In the genomic region with DNA sequence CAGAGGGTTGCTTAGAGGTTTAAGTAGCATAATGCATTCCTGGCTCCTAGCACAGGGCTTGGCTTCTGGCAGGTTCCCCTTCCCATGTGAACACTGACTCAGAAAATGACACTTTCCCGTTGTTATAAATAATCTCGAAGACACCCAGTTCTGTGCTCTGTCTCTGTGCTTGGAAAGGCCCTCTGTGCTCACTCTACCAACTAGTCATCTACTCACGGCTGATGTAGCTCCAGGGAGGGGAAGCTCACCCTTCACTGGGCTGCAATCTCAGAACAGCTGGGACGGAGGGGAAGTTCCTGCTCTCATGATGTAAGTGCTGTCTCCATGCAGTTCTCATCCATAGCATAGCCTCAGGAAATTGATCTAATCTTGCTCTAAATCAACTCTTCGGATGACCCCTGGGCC, we compare ENCODE assay signal across 16 cellular contexts.
A peak's percentile ranks its signal among the peaks of the same experiment; 100 is the strongest.
DNase-seq lines count a peak whose midpoint lies in the region; ATAC-seq and TF ChIP-seq lines count a peak whose summit lies in the region.
"Had no signal": no experiment of that assay in that cellular context is flagged by ENCODE, and none has a peak within 500 bp of the region (broad histone marks: within the 10 kb centered on the region; RNA-seq: fewer than 3 reads in every experiment).

No MANE protein-coding gene starts in this region.

- no peaks in the 10 kb centered on the region for H3K36me3 ChIP-seq in adrenal gland (replicated peaks in 1 of 2)

- H3K4me1 ChIP-seq in adrenal gland (replicated peaks in 1 of 2) (no peaks in the 10 kb centered on the region), right cardiac atrium (ENCODE audit: control insufficient read depth, insufficient read depth, low read length) (no peaks in the 10 kb centered on the region)

- H3K4me3 ChIP-seq in GM12865 (ENCODE audit: low read depth, low read length) (no peak overlapping the region), adrenal gland (no peak overlapping the region), right cardiac atrium (ENCODE audit: low read length) (no peak overlapping the region)

- H3K9me3 ChIP-seq in adrenal gland (replicated peaks in 1 of 3) (no peaks in the 10 kb centered on the region), right cardiac atrium (ENCODE audit: control insufficient read depth, low read length) (no peaks in the 10 kb centered on the region)

- no peak overlapping the region for H3K4me3 Mint-ChIP-seq in stimulated activated memory B cell treated with anti-CD40 and anti-IgM and Interleukin-4, amounts not matched to agents 10 μg/mL and 1 μg/mL and 100 μg/mL, for 72 hours
- no peak overlapping the region for H3K4me3 Mint-ChIP-seq in activated T-cell treated with anti-CD3 and anti-CD28 coated beads, Interleukin-2, amount 50 U/mL, for 4 hours
- H3K4me3 Mint-ChIP-seq in activated CD8-positive, alpha-beta memory T cell treated with anti-CD3 and anti-CD28 coated beads, Interleukin-2, amount 10 ng/mL, durations not matched to agents 7 days and 5 days: no peak overlapping the region
- H3K4me3 Mint-ChIP-seq in stimulated activated naive CD8-positive, alpha-beta T cell treated with anti-CD3 and anti-CD28 coated beads, Interleukin-15, amount 100 ng/mL, for 72 hours: no peak overlapping the region

- H3K27me3 ChIP-seq in adrenal gland: no peaks in the 10 kb centered on the region
- no peaks in the 10 kb centered on the region for H3K27me3 ChIP-seq in right cardiac atrium (ENCODE audit: control insufficient read depth, insufficient read depth)

- no peaks in the 10 kb centered on the region for H3K4me1 Mint-ChIP-seq in stimulated activated memory B cell treated with anti-CD40 and anti-IgM and Interleukin-4, amounts not matched to agents 10 μg/mL and 1 μg/mL and 100 μg/mL, for 72 hours
- H3K4me1 Mint-ChIP-seq in activated T-cell treated with anti-CD3 and anti-CD28 coated beads, Interleukin-2, amount 50 U/mL, for 4 hours (ENCODE audit: low read depth): no peaks in the 10 kb centered on the region
- no peaks in the 10 kb centered on the region for H3K4me1 Mint-ChIP-seq in activated CD8-positive, alpha-beta memory T cell treated with anti-CD3 and anti-CD28 coated beads, Interleukin-2, amount 10 ng/mL, durations not matched to agents 7 days and 5 days
- H3K4me1 Mint-ChIP-seq in stimulated activated naive CD8-positive, alpha-beta T cell treated with anti-CD3 and anti-CD28 coated beads, Interleukin-15, amount 100 ng/mL, for 72 hours: no peaks in the 10 kb centered on the region

- H3K36me3 Mint-ChIP-seq in stimulated activated memory B cell treated with anti-CD40 and anti-IgM and Interleukin-4, amounts not matched to agents 10 μg/mL and 1 μg/mL and 100 μg/mL, for 72 hours: no peaks in the 10 kb centered on the region
- H3K36me3 Mint-ChIP-seq in activated T-cell treated with anti-CD3 and anti-CD28 coated beads, Interleukin-2, amount 50 U/mL, for 4 hours (ENCODE audit: insufficient read depth): no peaks in the 10 kb centered on the region
- H3K36me3 Mint-ChIP-seq in activated CD8-positive, alpha-beta memory T cell treated with anti-CD3 and anti-CD28 coated beads, Interleukin-2, amount 10 ng/mL, durations not matched to agents 7 days and 5 days: no peaks in the 10 kb centered on the region
- H3K36me3 Mint-ChIP-seq: activated naive CD4-positive, alpha-beta T cell treated with anti-CD3 and anti-CD28 coated beads, Interleukin-2, amount 50 U/mL, for 72 hours had no signal

- no peaks in the 10 kb centered on the region for H3K27me3 Mint-ChIP-seq in stimulated activated memory B cell treated with anti-CD40 and anti-IgM and Interleukin-4, amounts not matched to agents 10 μg/mL and 1 μg/mL and 100 μg/mL, for 72 hours
- H3K27me3 Mint-ChIP-seq in activated T-cell treated with anti-CD3 and anti-CD28 coated beads, Interleukin-2, amount 50 U/mL, for 4 hours (ENCODE audit: low read depth): peaks cover 1% of the 10 kb centered on the region
- peaks cover 7% of the 10 kb centered on the region for H3K27me3 Mint-ChIP-seq in activated CD8-positive, alpha-beta memory T cell treated with anti-CD3 and anti-CD28 coated beads, Interleukin-2, amount 10 ng/mL, durations not matched to agents 7 days and 5 days
- H3K27me3 Mint-ChIP-seq in stimulated activated naive CD8-positive, alpha-beta T cell treated with anti-CD3 and anti-CD28 coated beads, Interleukin-15, amount 100 ng/mL, for 72 hours: peaks cover 14% of the 10 kb centered on the region

- no peak overlapping the region for H3K27ac Mint-ChIP-seq in stimulated activated memory B cell treated with anti-CD40 and anti-IgM and Interleukin-4, amounts not matched to agents 10 μg/mL and 1 μg/mL and 100 μg/mL, for 72 hours
- H3K27ac Mint-ChIP-seq in activated CD8-positive, alpha-beta memory T cell treated with anti-CD3 and anti-CD28 coated beads, Interleukin-2, amount 10 ng/mL, durations not matched to agents 7 days and 5 days: no peak overlapping the region
- H3K27ac Mint-ChIP-seq in stimulated activated naive CD8-positive, alpha-beta T cell treated with anti-CD3 and anti-CD28 coated beads, Interleukin-15, amount 100 ng/mL, for 72 hours: no peak overlapping the region
- H3K27ac Mint-ChIP-seq: activated naive CD4-positive, alpha-beta T cell treated with anti-CD3 and anti-CD28 coated beads, Interleukin-2, amount 50 U/mL, for 72 hours; progenitor cell of endocrine pancreas had no signal

- DNase-seq in GM12865 (ENCODE audit: low read depth) (peak; percentile 66), adrenal gland (peak in 4 of 7 donors; percentile 5 to 26 (median 22)), right cardiac atrium (no peak)
- DNase-seq in activated T-cell treated with anti-CD3 and anti-CD28 coated beads, Interleukin-2, amount 50 U/mL, for 4 hours: no peak
- no peak for DNase-seq in activated CD8-positive, alpha-beta memory T cell treated with anti-CD3 and anti-CD28 coated beads, Interleukin-2, amount 10 ng/mL, durations not matched to agents 7 days and 5 days
- no peak for DNase-seq in stimulated activated naive CD8-positive, alpha-beta T cell treated with anti-CD3 and anti-CD28 coated beads, Interleukin-15, amount 100 ng/mL, for 72 hours
- DNase-seq: activated CD4-positive, CD25-positive, alpha-beta regulatory T cell; C1 segment of cervical spinal cord; stimulated activated CD4-positive, alpha-beta T cell treated with anti-CD3 and anti-CD28 coated beads, Interleukin-1b, Interleukin-23, amount 100 ng/mL, for 48 hours; stimulated activated CD8-positive, alpha-beta memory T cell treated with anti-CD3 and anti-CD28 coated beads, Interleukin-4, amount 100 ng/mL, for 48 hours had no signal

- ATAC-seq in right cardiac atrium: peak; percentile 20 to 61
- ATAC-seq in stimulated activated memory B cell treated with anti-CD40 and anti-IgM and Interleukin-4, amounts not matched to agents 10 μg/mL and 1 μg/mL and 100 μg/mL, for 72 hours: peak; percentile 50
- no peak for ATAC-seq in activated T-cell treated with anti-CD3 and anti-CD28 coated beads, Interleukin-2, amount 50 U/mL, for 4 hours
- ATAC-seq in activated CD8-positive, alpha-beta memory T cell treated with anti-CD3 and anti-CD28 coated beads, Interleukin-2, amount 10 ng/mL, durations not matched to agents 7 days and 5 days: no peak
- ATAC-seq in HG03354 (IDR thresholded peaks at IDR 0.05; ENCODE audit: poor library complexity, severe bottlenecking, unreplicated experiment): no peak
- no peak for ATAC-seq in stimulated activated naive CD8-positive, alpha-beta T cell treated with anti-CD3 and anti-CD28 coated beads, Interleukin-15, amount 100 ng/mL, for 72 hours
- ATAC-seq: activated naive CD4-positive, alpha-beta T cell treated with anti-CD3 and anti-CD28 coated beads, Interleukin-2, amount 50 U/mL, for 72 hours; HCT116 had no signal

- intact Hi-C loops in adrenal gland (cut with DNase I): no loop called here
- intact Hi-C loops in right cardiac atrium (cut with DNase I): loop anchor here in 3 of 4 donors (5.0 to 10.0 kb wide), 3 partner anchors 149 to 154 kb away; no protein-coding TSS in a partner anchor

- no peak for TF ChIP-seq POLR2A in adrenal gland (IDR thresholded peaks at IDR 0.05)

- TF ChIP-seq CTCF in GM12865 (IDR thresholded peaks at IDR 0.05; ENCODE audit: insufficient read depth, low read depth, low read length, missing control alignments) (no peak), adrenal gland (IDR thresholded peaks at IDR 0.05) (no peak)

- CTCF ChIA-PET in activated CD8-positive, alpha-beta memory T cell treated with anti-CD3 and anti-CD28 coated beads, Interleukin-2, amount 10 ng/mL, durations not matched to agents 7 days and 5 days (lab: Charles Lee): no interaction called here

- peak overlapping the region in 1 of 5 donors; percentile 2 for H3K27ac ChIP-seq in adrenal gland
- H3K27ac ChIP-seq in right cardiac atrium (ENCODE audit: low read length): no peak overlapping the region
- H3K27ac ChIP-seq: epithelial cell of prostate had no signal

- 39 to 47% (median 44%) methylated on average over 3 to 5 of the region's 5 CpGs for WGBS in adrenal gland, 4 donors
- 26% methylated on average over 5 of the region's 5 CpGs for WGBS in right cardiac atrium

- peaks cover 10% of the 10 kb centered on the region for H3K9me3 Mint-ChIP-seq in stimulated activated memory B cell treated with anti-CD40 and anti-IgM and Interleukin-4, amounts not matched to agents 10 μg/mL and 1 μg/mL and 100 μg/mL, for 72 hours
- H3K9me3 Mint-ChIP-seq in activated T-cell treated with anti-CD3 and anti-CD28 coated beads, Interleukin-2, amount 50 U/mL, for 4 hours: peaks cover 11% of the 10 kb centered on the region
- H3K9me3 Mint-ChIP-seq in activated CD8-positive, alpha-beta memory T cell treated with anti-CD3 and anti-CD28 coated beads, Interleukin-2, amount 10 ng/mL, durations not matched to agents 7 days and 5 days (ENCODE audit: low read depth): peaks cover 2% of the 10 kb centered on the region
- peaks cover 0 to 19% of the 10 kb centered on the region in 2 donors for H3K9me3 Mint-ChIP-seq in stimulated activated naive CD8-positive, alpha-beta T cell treated with anti-CD3 and anti-CD28 coated beads, Interleukin-15, amount 100 ng/mL, for 72 hours

Comparison
In these comparisons a context has a peak if more than half of its experiments do, and no peak if none do; other contexts are left out.
1. DNase-seq: peak in GM12865 (single experiment) and adrenal gland (4 of 7); none in right cardiac atrium (0 of 3), activated T-cell treated with anti-CD3 and anti-CD28 coated beads, Interleukin-2, amount 50 U/mL, for 4 hours (single experiment), activated CD8-positive, alpha-beta memory T cell treated with anti-CD3 and anti-CD28 coated beads, Interleukin-2, amount 10 ng/mL, durations not matched to agents 7 days and 5 days (single experiment) and stimulated activated naive CD8-positive, alpha-beta T cell treated with anti-CD3 and anti-CD28 coated beads, Interleukin-15, amount 100 ng/mL, for 72 hours (0 of 2).
2. ATAC-seq: peak in right cardiac atrium (2 of 2) and stimulated activated memory B cell treated with anti-CD40 and anti-IgM and Interleukin-4, amounts not matched to agents 10 μg/mL and 1 μg/mL and 100 μg/mL, for 72 hours (single experiment); none in activated T-cell treated with anti-CD3 and anti-CD28 coated beads, Interleukin-2, amount 50 U/mL, for 4 hours (0 of 2), activated CD8-positive, alpha-beta memory T cell treated with anti-CD3 and anti-CD28 coated beads, Interleukin-2, amount 10 ng/mL, durations not matched to agents 7 days and 5 days (single experiment), HG03354 (single experiment) and stimulated activated naive CD8-positive, alpha-beta T cell treated with anti-CD3 and anti-CD28 coated beads, Interleukin-15, amount 100 ng/mL, for 72 hours (single experiment).
3. intact Hi-C loops: an anchor here in right cardiac atrium (5.0 to 10.0 kb wide); none called in adrenal gland.